In the genomic region with DNA sequence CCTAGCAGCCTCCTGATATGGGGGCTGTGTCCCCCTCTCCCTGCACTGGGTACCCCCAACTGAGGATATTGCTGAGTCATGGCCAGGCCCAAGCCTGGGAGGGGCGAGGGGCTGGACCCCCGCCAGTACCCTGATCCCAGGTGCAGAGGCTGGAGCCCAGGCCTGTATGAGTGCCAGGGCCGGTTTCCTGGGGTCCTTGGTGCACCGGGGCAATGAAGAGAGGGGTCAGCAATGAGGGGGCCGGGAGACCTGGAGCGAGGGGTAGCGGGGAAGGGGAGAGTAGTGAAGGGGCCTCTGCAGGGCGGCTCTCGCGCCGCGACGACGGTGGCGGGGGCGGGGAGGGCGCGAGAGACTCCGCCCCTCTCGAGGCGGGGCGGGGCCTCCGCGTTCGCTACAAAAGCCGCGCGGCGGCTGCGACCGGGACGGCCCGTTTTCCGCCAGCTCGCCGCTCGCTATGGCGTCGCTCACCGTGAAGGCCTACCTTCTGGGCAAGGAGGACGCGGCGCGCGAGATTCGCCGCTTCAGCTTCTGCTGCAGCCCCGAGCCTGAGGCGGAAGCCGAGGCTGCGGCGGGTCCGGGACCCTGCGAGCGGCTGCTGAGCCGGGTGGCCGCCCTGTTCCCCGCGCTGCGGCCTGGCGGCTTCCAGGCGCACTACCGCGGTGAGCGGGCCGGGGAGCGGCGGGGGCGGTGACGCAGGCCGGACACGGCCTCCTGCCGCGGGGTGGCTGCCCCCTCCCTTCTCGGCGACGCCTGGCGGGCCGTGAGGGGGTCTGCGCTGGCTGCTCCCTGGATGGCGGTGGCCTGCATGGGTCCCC, we compare ENCODE assay signal across 8 cellular contexts. TPM values are rescaled to one million over a fixed set of nuclear protein-coding genes. Genes with fewer than 3 reads are reported as not detected.
A peak's percentile ranks its signal among the peaks of the same experiment; 100 is the strongest.
DNase-seq lines count a peak whose midpoint lies in the region; ATAC-seq and TF ChIP-seq lines count a peak whose summit lies in the region.

A gene (plus strand): TSS at position 423 of the 815 bp plus-strand sequence. CDS start 32 bp downstream, at position 455.

- H3K4me1 Mint-ChIP-seq in activated T-helper 17 cell treated with anti-CD3 and anti-CD28 coated beads, Interleukin-2, amount 50 U/mL, for 72 hours = peaks cover 18% of the 10 kb centered on the region
- H3K4me1 Mint-ChIP-seq in naive B cell = peaks cover 39 to 64% (median 61%) of the 10 kb centered on the region in 3 donors
- H3K4me1 Mint-ChIP-seq in stimulated activated naive B cell treated with anti-CD40 and anti-IgM and Interleukin-4, amounts not matched to agents 10 μg/mL and 1 μg/mL and 100 μg/mL, for 72 hours = peaks cover 46 to 86% of the 10 kb centered on the region in 2 donors

- H3K4me3 ChIP-seq in Peyer's patch (peak within 1 kb of the TSS; percentile 77 to 96 (median 84)), fibroblast of lung (replicated peaks in 1 of 4; ENCODE audit: control extremely low read depth in 1 of 4, insufficient read depth in 1 of 4, low read depth in 3 of 4, low read length in 4 of 4) (peak within 1 kb of the TSS; percentile 85 to 100 (median 90))

- peaks cover 49% of the 10 kb centered on the region for H3K79me2 ChIP-seq in fibroblast of lung (ENCODE audit: control insufficient read depth, insufficient read depth, low read length)

- DNase-seq in COLO829 (ENCODE audit: low spot score) (peak; percentile 59), Peyer's patch (peak; percentile 75 to 92 (median 91)), fibroblast of lung (ENCODE audit: low read depth in 2 of 2) (peak; percentile 70 to 83), naive B cell (peak; percentile 84)
- peak; percentile 78 for DNase-seq in stimulated activated naive B cell treated with anti-CD40 and anti-IgM and Interleukin-4, amounts not matched to agents 10 μg/mL and 1 μg/mL and 100 μg/mL, for 72 hours

- TF ChIP-seq CTCF in Peyer's patch (IDR thresholded peaks at IDR 0.05) = peak in 4 of 6 experiments; percentile 20 to 45 (median 38)
- TF ChIP-seq CTCF in fibroblast of lung (conservative IDR thresholded peaks at IDR 0.05 in 1 of 2, IDR thresholded peaks at IDR 0.05 in 1 of 2; ENCODE audit: low read depth in 1 of 2, low read length in 2 of 2) = no peak

- H3K27ac Mint-ChIP-seq in activated T-helper 17 cell treated with anti-CD3 and anti-CD28 coated beads, Interleukin-2, amount 50 U/mL, for 72 hours = peak within 1 kb of the TSS; percentile 92
- peak within 1 kb of the TSS; percentile 98 to 99 (median 99) for H3K27ac Mint-ChIP-seq in naive B cell
- peak within 1 kb of the TSS; percentile 98 for H3K27ac Mint-ChIP-seq in stimulated activated naive B cell treated with anti-CD40 and anti-IgM and Interleukin-4, amounts not matched to agents 10 μg/mL and 1 μg/mL and 100 μg/mL, for 72 hours

- peaks cover 0 to 37% (median 0%) of the 10 kb centered on the region in 3 donors for H3K36me3 ChIP-seq in Peyer's patch
- H3K36me3 ChIP-seq in fibroblast of lung (ENCODE audit: control insufficient read depth, insufficient read depth, low read length) = peaks cover 29% of the 10 kb centered on the region

- peak within 1 kb of the TSS; percentile 87 for H3K4me3 Mint-ChIP-seq in activated T-helper 17 cell treated with anti-CD3 and anti-CD28 coated beads, Interleukin-2, amount 50 U/mL, for 72 hours
- peak within 1 kb of the TSS; percentile 90 to 99 (median 96) for H3K4me3 Mint-ChIP-seq in naive B cell
- peak within 1 kb of the TSS; percentile 91 to 97 for H3K4me3 Mint-ChIP-seq in stimulated activated naive B cell treated with anti-CD40 and anti-IgM and Interleukin-4, amounts not matched to agents 10 μg/mL and 1 μg/mL and 100 μg/mL, for 72 hours

- peak within 1 kb of the TSS; percentile 93 for H3K9ac ChIP-seq in fibroblast of lung (ENCODE audit: insufficient read depth, low read length)

- H3K4me2 ChIP-seq in fibroblast of lung (ENCODE audit: extremely low read depth, insufficient read depth, low read length) = peak within 1 kb of the TSS; percentile 44

- peak; percentile 41 for ATAC-seq in GM19452 (IDR thresholded peaks at IDR 0.05; ENCODE audit: unreplicated experiment)
- ATAC-seq in HG03571 (IDR thresholded peaks at IDR 0.05; ENCODE audit: unreplicated experiment) = peak; percentile 36
- ATAC-seq in activated T-helper 17 cell treated with anti-CD3 and anti-CD28 coated beads, Interleukin-2, amount 50 U/mL, for 72 hours (replicated peaks) = peak; percentile 53
- peak; percentile 33 to 44 for ATAC-seq in naive B cell (ENCODE audit: low read depth in 2 of 2)
- ATAC-seq in stimulated activated naive B cell treated with anti-CD40 and anti-IgM and Interleukin-4, amounts not matched to agents 10 μg/mL and 1 μg/mL and 100 μg/mL, for 72 hours (replicated peaks) = peak; percentile 37 to 51

- H3K27ac ChIP-seq in Peyer's patch (peak within 1 kb of the TSS; percentile 93 to 100 (median 96)), fibroblast of lung (ENCODE audit: insufficient read depth, low read length) (peak within 1 kb of the TSS; percentile 79)

- H3K9me3 ChIP-seq in Peyer's patch (no peaks in the 10 kb centered on the region), fibroblast of lung (ENCODE audit: control insufficient read depth, insufficient read depth, low read depth, low read length) (no peaks in the 10 kb centered on the region)

- H3K36me3 Mint-ChIP-seq in activated T-helper 17 cell treated with anti-CD3 and anti-CD28 coated beads, Interleukin-2, amount 50 U/mL, for 72 hours (ENCODE audit: low read depth) = peaks cover 53% of the 10 kb centered on the region
- H3K36me3 Mint-ChIP-seq in naive B cell = peaks cover 7 to 10% of the 10 kb centered on the region in 2 donors
- H3K36me3 Mint-ChIP-seq in stimulated activated naive B cell treated with anti-CD40 and anti-IgM and Interleukin-4, amounts not matched to agents 10 μg/mL and 1 μg/mL and 100 μg/mL, for 72 hours = peaks cover 37 to 42% of the 10 kb centered on the region in 2 donors

- H3K4me1 ChIP-seq in Peyer's patch (peaks cover 7 to 77% (median 32%) of the 10 kb centered on the region in 4 donors), fibroblast of lung (ENCODE audit: control insufficient read depth, extremely low read depth, insufficient read depth, low read length) (peaks cover 39% of the 10 kb centered on the region)

- H4K20me1 ChIP-seq in fibroblast of lung (ENCODE audit: control insufficient read depth, extremely low read depth, insufficient read depth, low read length) = peaks cover 8% of the 10 kb centered on the region

- no peaks in the 10 kb centered on the region for H3K27me3 Mint-ChIP-seq in activated T-helper 17 cell treated with anti-CD3 and anti-CD28 coated beads, Interleukin-2, amount 50 U/mL, for 72 hours
- no peaks in the 10 kb centered on the region for H3K27me3 Mint-ChIP-seq in naive B cell
- no peaks in the 10 kb centered on the region for H3K27me3 Mint-ChIP-seq in stimulated activated naive B cell treated with anti-CD40 and anti-IgM and Interleukin-4, amounts not matched to agents 10 μg/mL and 1 μg/mL and 100 μg/mL, for 72 hours

- H3K9me3 Mint-ChIP-seq in activated T-helper 17 cell treated with anti-CD3 and anti-CD28 coated beads, Interleukin-2, amount 50 U/mL, for 72 hours = no peaks in the 10 kb centered on the region
- no peaks in the 10 kb centered on the region for H3K9me3 Mint-ChIP-seq in naive B cell
- H3K9me3 Mint-ChIP-seq in stimulated activated naive B cell treated with anti-CD40 and anti-IgM and Interleukin-4, amounts not matched to agents 10 μg/mL and 1 μg/mL and 100 μg/mL, for 72 hours = no peaks in the 10 kb centered on the region

- TF ChIP-seq POLR2A in Peyer's patch (IDR thresholded peaks at IDR 0.05) = peak; percentile 99

- H3K27me3 ChIP-seq in Peyer's patch = no peaks in the 10 kb centered on the region
- no peaks in the 10 kb centered on the region for H3K27me3 ChIP-seq in fibroblast of lung (ENCODE audit: control insufficient read depth, insufficient read depth, low read length)

- no peak within 1 kb of the TSS for H2AFZ ChIP-seq in fibroblast of lung (ENCODE audit: low read length)

RNA-seq across cellular contexts. Expression of the gene that starts here (rescaled TPM):
- 100 to 1,000 TPM; 287 to 417 (median 348) TPM for total RNA-seq in Peyer's patch
- total RNA-seq in activated T-helper 17 cell treated with anti-CD3 and anti-CD28 coated beads, Interleukin-2, amount 50 U/mL, for 72 hours = 100 to 1,000 TPM; 130 to 188 TPM
- total RNA-seq in fibroblast of lung = 1,096 and 1,894 TPM in 2 replicates
- polyA plus RNA-seq in fibroblast of lung = 212 and 310 TPM in 2 replicates
- polyA plus RNA-seq in fibroblast of lung (2012) = 451 and 724 TPM in 2 replicates
- 385 and 386 TPM in 2 replicates for polyA minus RNA-seq in fibroblast of lung (ENCODE audit: low replicate concordance)
- 100 to 1,000 TPM; 177 to 246 (median 194) TPM for polyA plus RNA-seq in naive B cell (ENCODE audit: low read depth in 6 of 6)

Comparison
In these comparisons a context has a peak if more than half of its experiments do, and no peak if none do; other contexts are left out.
1. Peak in every context shown above with its lines: DNase-seq, ATAC-seq, H3K4me3 ChIP-seq and H3K27ac ChIP-seq.
2. CTCF ChIP-seq: peak in Peyer's patch (4 of 6); none in fibroblast of lung (0 of 2).